22 cellular contexts compared by ENCODE assay signal in genomic region chr13:97468331-97468730, GRCh38. TPM values are rescaled to one million over a fixed set of nuclear protein-coding genes. Genes with fewer than 3 reads are reported as not detected.
DNase-seq lines count a peak whose midpoint lies in the region; ATAC-seq and TF ChIP-seq lines count a peak whose summit lies in the region.
"Had no signal": no experiment of that assay in that cellular context is flagged by ENCODE, and none has a peak within 500 bp of the region (broad histone marks: within the 10 kb centered on the region; RNA-seq: fewer than 3 reads in every experiment).

No MANE protein-coding gene starts in this region.

- peak; percentile 32 for DNase-seq in DMS 273 (lab: John Stamatoyannopoulos, UW; ENCODE audit: unreplicated experiment)
- peak; percentile 7 to 54 for DNase-seq in SJCRH30
- DNase-seq in fibroblast of pulmonary artery (ENCODE audit: low read depth) = peak; percentile 93
- DNase-seq in pons (ENCODE audit: low spot score) = peak; percentile 91
- DNase-seq in upper lobe of left lung = no peak
- no peak for DNase-seq in activated T-cell treated with anti-CD3 and anti-CD28 coated beads, Interleukin-2, amount 50 U/mL, for 4 hours
- DNase-seq: activated CD8-positive, alpha-beta T cell treated with anti-CD3 and anti-CD28 coated beads for 36 hours; activated naive CD4-positive, alpha-beta T cell treated with Interleukin-2 at 50 U/mL for 16 hours; colonic mucosa; COR-L47; kidney glomerular epithelial cell; naive thymus-derived CD8-positive, alpha-beta T cell; NCI-H2081 treated with DMSO at 0.1 percent for 48 hours; NCI-H510A treated with DMSO at 0.1 percent for 48 hours; pancreas; stimulated activated naive CD4-positive, alpha-beta T cell treated with Interleukin-2 at 50 U/mL for 16 hours; tibial artery had no signal

- peaks cover 9% of the 10 kb centered on the region for H3K36me3 ChIP-seq in SJCRH30
- H3K36me3 ChIP-seq in upper lobe of left lung = peaks cover 0 to 21% (median 6%) of the 10 kb centered on the region in 4 donors
- H3K36me3 ChIP-seq: colonic mucosa, pancreas had no signal

- H3K4me1 Mint-ChIP-seq in activated T-cell treated with anti-CD3 and anti-CD28 coated beads, Interleukin-2, amount 50 U/mL, for 4 hours (ENCODE audit: low read depth) = no peaks in the 10 kb centered on the region

- H3K4me1 ChIP-seq in SJCRH30 (no peaks in the 10 kb centered on the region), upper lobe of left lung (no peaks in the 10 kb centered on the region)
- H3K4me1 ChIP-seq: colonic mucosa, gastroesophageal sphincter, tibial artery had no signal

- H3K4me3 ChIP-seq in SJCRH30 (no peak overlapping the region), fibroblast of pulmonary artery (replicated peaks; ENCODE audit: low read depth, low read length) (no peak overlapping the region), upper lobe of left lung (no peak overlapping the region)
- H3K4me3 ChIP-seq: colonic mucosa, gastroesophageal sphincter, pancreas, tibial artery had no signal

- H3K36me3 Mint-ChIP-seq in activated T-cell treated with anti-CD3 and anti-CD28 coated beads, Interleukin-2, amount 50 U/mL, for 4 hours (ENCODE audit: insufficient read depth) = peaks cover 10% of the 10 kb centered on the region

- 80 to 84% methylated on average over 3 of the region's 3 CpGs for WGBS in upper lobe of left lung, 2 donors

- H3K27me3 ChIP-seq in SJCRH30 (no peaks in the 10 kb centered on the region), upper lobe of left lung (no peaks in the 10 kb centered on the region)
- H3K27me3 ChIP-seq: colonic mucosa, gastroesophageal sphincter, pancreas, tibial artery had no signal

- H3K27ac ChIP-seq in SJCRH30 (no peak overlapping the region), upper lobe of left lung (no peak overlapping the region)
- H3K27ac ChIP-seq: colonic mucosa, gastroesophageal sphincter, KMS-11, pancreas, RWPE1, tibial artery had no signal

- H3K27me3 Mint-ChIP-seq in activated T-cell treated with anti-CD3 and anti-CD28 coated beads, Interleukin-2, amount 50 U/mL, for 4 hours (ENCODE audit: low read depth) = peaks cover under 1% of the 10 kb centered on the region
- H3K27me3 Mint-ChIP-seq: activated CD8-positive, alpha-beta T cell treated with anti-CD3 and anti-CD28 coated beads for 36 hours; B cell had no signal

- H3K9me3 ChIP-seq in SJCRH30 (replicated peaks) = no peaks in the 10 kb centered on the region
- H3K9me3 ChIP-seq in upper lobe of left lung = no peaks in the 10 kb centered on the region
- H3K9me3 ChIP-seq: colonic mucosa, gastroesophageal sphincter, pancreas, tibial artery had no signal

- TF ChIP-seq CTCF in fibroblast of pulmonary artery (IDR thresholded peaks at IDR 0.05; ENCODE audit: low read length, missing control alignments) = no peak
- TF ChIP-seq CTCF in upper lobe of left lung (IDR thresholded peaks at IDR 0.05) = no peak

- H3K4me3 Mint-ChIP-seq in activated T-cell treated with anti-CD3 and anti-CD28 coated beads, Interleukin-2, amount 50 U/mL, for 4 hours = no peak overlapping the region
- H3K4me3 Mint-ChIP-seq: activated CD8-positive, alpha-beta T cell treated with anti-CD3 and anti-CD28 coated beads for 36 hours; B cell; naive thymus-derived CD8-positive, alpha-beta T cell had no signal

- no peak for TF ChIP-seq POLR2A in upper lobe of left lung (IDR thresholded peaks at IDR 0.05)

- TF ChIP-seq EP300 in upper lobe of left lung (IDR thresholded peaks at IDR 0.05) = no peak

- H3K9me3 Mint-ChIP-seq in activated T-cell treated with anti-CD3 and anti-CD28 coated beads, Interleukin-2, amount 50 U/mL, for 4 hours = no peaks in the 10 kb centered on the region
- H3K9me3 Mint-ChIP-seq: activated CD8-positive, alpha-beta T cell treated with anti-CD3 and anti-CD28 coated beads for 36 hours had no signal

- ATAC-seq in upper lobe of left lung (ENCODE audit: low FRiP score in 2 of 2) = no peak
- ATAC-seq in HG03565 (IDR thresholded peaks at IDR 0.05; ENCODE audit: unreplicated experiment) = no peak
- no peak for ATAC-seq in activated T-cell treated with anti-CD3 and anti-CD28 coated beads, Interleukin-2, amount 50 U/mL, for 4 hours
- ATAC-seq: activated CD8-positive, alpha-beta T cell treated with anti-CD3 and anti-CD28 coated beads for 36 hours; gastroesophageal sphincter; naive thymus-derived CD8-positive, alpha-beta T cell; pancreas had no signal

RNA-seq across cellular contexts. Expression of gene RAP2A, which starts 34.4 kb away (rescaled TPM):
- total RNA-seq in SJCRH30 (2014; rRNA removed; shearing (Covaris generic)) = 26.8 and 28.9 TPM in 2 replicates
- total RNA-seq in upper lobe of left lung = 10 to 100 TPM; 17.8 to 55.4 (median 31.5) TPM
- 10 to 100 TPM; 11.1 to 16.0 (median 15.5) TPM for total RNA-seq in activated T-cell treated with anti-CD3 and anti-CD28 coated beads, Interleukin-2, amount 50 U/mL, for 4 hours

Comparison
In these comparisons a context has a peak if more than half of its experiments do, and no peak if none do; other contexts are left out.
1. DNase-seq: peak in DMS 273 (single experiment), SJCRH30 (2 of 2), fibroblast of pulmonary artery (single experiment) and pons (single experiment); none in upper lobe of left lung (0 of 2) and activated T-cell treated with anti-CD3 and anti-CD28 coated beads, Interleukin-2, amount 50 U/mL, for 4 hours (single experiment).